8 cellular contexts compared by ENCODE assay signal in genomic region chr14:29222671-29223268, GRCh38.
DNase-seq lines count a peak whose midpoint lies in the region; ATAC-seq and TF ChIP-seq lines count a peak whose summit lies in the region.

No MANE protein-coding gene starts in this region.

- POLR2A ChIA-PET in GM10248 (lab: Yijun Ruan, JAX) = no interaction called here

- no peak for ATAC-seq in GM19395 (IDR thresholded peaks at IDR 0.05; ENCODE audit: unreplicated experiment)
- ATAC-seq in GM18858 (IDR thresholded peaks at IDR 0.05; ENCODE audit: unreplicated experiment) = no peak
- ATAC-seq in HG02678 (IDR thresholded peaks at IDR 0.05; ENCODE audit: unreplicated experiment) = no peak

- CTCF ChIA-PET in GM10248 (lab: Yijun Ruan, JAX) = no interaction called here

- no peak for DNase-seq in GM10248 (ENCODE audit: extremely low spot score)
- peak; percentile 72 to 89 (median 76) for DNase-seq in NCI-H1417 (lab: John Stamatoyannopoulos, UW)
- peak; percentile 31 for DNase-seq in amniotic stem cell (lab: John Stamatoyannopoulos, UW)
- DNase-seq in myocyte (ENCODE audit: low read depth) = peak; percentile 59
- DNase-seq in GDM1 (lab: John Stamatoyannopoulos, UW) = no peak

- TF ChIP-seq CTCF in GM10248 (IDR thresholded peaks at IDR 0.05; ENCODE audit: control extremely low read depth, extremely low read depth, low read depth, missing control alignments) = peak; percentile 32

Comparison
In these comparisons a context has a peak if more than half of its experiments do, and no peak if none do; other contexts are left out.
1. DNase-seq: peak in NCI-H1417 (3 of 3), amniotic stem cell (single experiment) and myocyte (single experiment); none in GM10248 (single experiment) and GDM1 (single experiment).